In genomic region chr2:126389446-126389845, GRCh38 we compare ENCODE assay signal across 24 cellular contexts.
"Had no signal": no experiment of that assay in that cellular context is flagged by ENCODE, and none has a peak within 500 bp of the region (broad histone marks: within the 10 kb centered on the region; RNA-seq: fewer than 3 reads in every experiment).

No MANE protein-coding gene starts in this region.

- DNase-seq: colonic mucosa; cortex of kidney; effector CD8-positive, alpha-beta T cell; effector memory CD8-positive, alpha-beta T cell; endodermal cell; erythroblast; esophagus squamous epithelium; foreskin fibroblast; foreskin melanocyte; gastrocnemius medialis; glutamatergic neuron; head of caudate nucleus; heart right ventricle; hippocampal formation; left cardiac atrium; left lung; left ventricle myocardium superior; lower lobe of right lung; mesenchymal stem cell; midbrain; naive thymus-derived CD4-positive, alpha-beta T cell had no signal

- H3K27me3 Mint-ChIP-seq: dendritic cell treated with granulocyte-macrophage colony-stimulating factor and Interleukin-4, amounts not matched to agents 40 ng/mL and 50 ng/mL, for 4 days had no signal

- H3K27ac ChIP-seq: colonic mucosa, epithelial cell of prostate, esophagus squamous epithelium, gastrocnemius medialis, heart right ventricle, left lung, lower lobe of right lung had no signal

- ATAC-seq: effector memory CD8-positive, alpha-beta T cell; esophagus mucosa; gastrocnemius medialis; heart right ventricle; left cardiac atrium; left lung; left ventricle myocardium superior; lower lobe of right lung; naive thymus-derived CD4-positive, alpha-beta T cell had no signal

- H3K27me3 ChIP-seq: colonic mucosa, esophagus squamous epithelium, gastrocnemius medialis, heart right ventricle, left lung had no signal

- H3K27ac Mint-ChIP-seq: dendritic cell treated with granulocyte-macrophage colony-stimulating factor and Interleukin-4, amounts not matched to agents 40 ng/mL and 50 ng/mL, for 4 days; effector memory CD8-positive, alpha-beta T cell; endodermal cell; naive thymus-derived CD4-positive, alpha-beta T cell had no signal

- H3K4me3 ChIP-seq: colonic mucosa, esophagus squamous epithelium, gastrocnemius medialis, heart right ventricle, left lung, lower lobe of right lung had no signal

- H3K36me3 ChIP-seq: colonic mucosa, esophagus squamous epithelium, gastrocnemius medialis, heart right ventricle, left lung, lower lobe of right lung had no signal

- H3K4me1 ChIP-seq: colonic mucosa, esophagus squamous epithelium, gastrocnemius medialis, heart right ventricle, left lung, lower lobe of right lung had no signal

- H3K4me3 Mint-ChIP-seq: dendritic cell treated with granulocyte-macrophage colony-stimulating factor and Interleukin-4, amounts not matched to agents 40 ng/mL and 50 ng/mL, for 4 days; effector memory CD8-positive, alpha-beta T cell; endodermal cell; naive thymus-derived CD4-positive, alpha-beta T cell had no signal
